10 cellular contexts compared by ENCODE assay signal in the genomic region with DNA sequence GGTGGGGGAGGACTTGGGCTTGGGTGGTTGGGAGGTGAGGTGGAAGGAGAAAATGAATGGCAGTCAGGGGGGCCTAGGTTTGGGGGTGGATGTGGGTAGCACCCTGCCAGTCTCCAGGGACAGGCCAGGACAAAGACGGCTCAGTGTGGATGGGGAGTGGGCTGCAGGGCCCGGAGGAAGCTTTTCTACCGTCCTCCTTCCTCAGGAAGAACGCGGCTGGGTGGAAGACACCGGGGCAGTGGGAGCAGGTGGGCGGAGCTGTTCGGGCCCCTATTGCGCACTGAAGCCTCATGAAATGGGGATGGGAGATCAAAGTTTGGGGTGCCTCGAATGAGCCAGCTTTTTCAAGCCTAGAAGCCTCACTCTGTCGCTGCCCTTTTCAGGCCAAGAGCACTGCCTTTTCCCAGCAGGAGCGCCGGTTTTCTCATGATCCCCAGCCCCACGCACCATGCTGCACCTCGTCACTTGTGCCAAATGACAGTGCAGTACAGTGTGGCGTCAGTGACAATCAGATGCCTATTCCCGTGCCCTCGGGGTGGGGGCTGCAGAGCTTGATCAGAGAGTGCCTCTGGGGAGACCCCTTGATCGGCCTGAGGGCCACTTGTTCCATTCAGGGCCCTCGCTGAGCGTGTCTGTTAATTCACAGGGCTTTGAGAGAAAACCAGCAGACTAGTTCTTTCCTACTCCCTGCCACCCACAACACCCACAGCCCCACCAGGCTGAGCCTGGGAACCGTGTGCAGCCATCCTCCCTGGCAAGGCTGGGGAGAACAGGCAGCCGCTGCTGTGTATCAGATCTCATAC. TPM values are rescaled to one million over a fixed set of nuclear protein-coding genes. Genes with fewer than 3 reads are reported as not detected.
DNase-seq lines count a peak whose midpoint lies in the region; ATAC-seq and FAIRE-seq lines count a peak whose summit lies in the region.
"Had no signal": no experiment of that assay in that cellular context is flagged by ENCODE, and none has a peak within 500 bp of the region (broad histone marks: within the 10 kb centered on the region; RNA-seq: fewer than 3 reads in every experiment).

No MANE protein-coding gene starts in this region.

- DNase-seq in activated CD4-positive, alpha-beta T cell treated with anti-CD3 and anti-CD28 coated beads for 36 hours: peak; percentile 81
- no peak for DNase-seq in activated CD4-positive, alpha-beta T cell treated with anti-CD3 and anti-CD28 coated beads for 1 hour
- peak; percentile 68 for DNase-seq in activated naive CD4-positive, alpha-beta T cell treated with anti-CD3 and anti-CD28 coated beads, Interleukin-2, amount 50 U/mL, for 16 hours
- DNase-seq in small intestine: peak; percentile 45
- no peak for DNase-seq in NCI-H1417 treated with DMSO at 0.1 percent for 48 hours (lab: John Stamatoyannopoulos, UW)
- no peak for DNase-seq in Kasumi-1 (lab: John Stamatoyannopoulos, UW)
- DNase-seq in D341Med (ENCODE audit: low spot score): no peak

- H3K27ac Mint-ChIP-seq in activated CD4-positive, alpha-beta T cell treated with anti-CD3 and anti-CD28 coated beads for 36 hours: peak overlapping the region; percentile 87

- POLR2A ChIA-PET in activated CD4-positive, alpha-beta T cell treated with anti-CD3 and anti-CD28 coated beads for 36 hours (lab: Charles Lee): interaction anchor here (0.7 to 3.7 kb wide), 4 partner anchors 9 to 254 kb away, joined by 4 to 24 read pairs (median 14); partner anchors contain the start of gene SLC1A5

- no peaks in the 10 kb centered on the region for H3K27me3 Mint-ChIP-seq in activated CD4-positive, alpha-beta T cell treated with anti-CD3 and anti-CD28 coated beads for 36 hours

- H3K4me1 ChIP-seq in iPS-15b (ENCODE audit: control insufficient read depth, insufficient read depth, low read length) (peaks cover 3% of the 10 kb centered on the region), small intestine (ENCODE audit: control insufficient read depth in 2 of 2, insufficient read depth in 1 of 2, low read depth in 1 of 2, low read length in 1 of 2) (peaks cover 3 to 4% of the 10 kb centered on the region in 2 donors)

- H3K27me3 ChIP-seq in iPS-15b (ENCODE audit: control insufficient read depth, insufficient read depth, low read length) (no peaks in the 10 kb centered on the region), small intestine (ENCODE audit: control insufficient read depth in 2 of 2, insufficient read depth in 2 of 2, low read length in 2 of 2) (no peaks in the 10 kb centered on the region)

- intact Hi-C loops in activated CD4-positive, alpha-beta T cell treated with anti-CD3 and anti-CD28 coated beads for 36 hours (cut with DNase I, micrococcal nuclease): loop anchor here (1.0 to 10.0 kb wide), 5 partner anchors 9 to 1848 kb away; no protein-coding TSS in a partner anchor

- H3K4me1 Mint-ChIP-seq in activated CD4-positive, alpha-beta T cell treated with anti-CD3 and anti-CD28 coated beads for 36 hours: peaks cover 35% of the 10 kb centered on the region

- peak; percentile 39 for ATAC-seq in activated CD4-positive, alpha-beta T cell treated with anti-CD3 and anti-CD28 coated beads for 36 hours

- CTCF ChIA-PET in activated CD4-positive, alpha-beta T cell treated with anti-CD3 and anti-CD28 coated beads for 36 hours (lab: Charles Lee): interaction anchor here (0.6 to 4.0 kb wide), 6 partner anchors 11 to 86 kb away, joined by 3 to 65 read pairs (median 4); partner anchors contain the start of gene DACT3

- H3K9ac ChIP-seq in iPS-15b (ENCODE audit: low read depth, low read length): no peak overlapping the region

- H3K27ac ChIP-seq in small intestine (ENCODE audit: low read depth in 1 of 2, low read length in 1 of 2): peak overlapping the region; percentile 93 to 97

- peak overlapping the region; percentile 82 for H3K4me3 ChIP-seq in iPS-15b (ENCODE audit: low read depth, low read length)
- peak overlapping the region; percentile 96 to 98 for H3K4me3 ChIP-seq in small intestine (ENCODE audit: low read depth in 1 of 2, low read length in 2 of 2)

- H3K9me3 ChIP-seq in iPS-15b (ENCODE audit: control insufficient read depth, insufficient read depth, low read length) (no peaks in the 10 kb centered on the region), small intestine (ENCODE audit: control insufficient read depth, low read depth) (no peaks in the 10 kb centered on the region)

- peak overlapping the region; percentile 84 for H3K4me3 Mint-ChIP-seq in activated CD4-positive, alpha-beta T cell treated with anti-CD3 and anti-CD28 coated beads for 36 hours

- peaks cover 31% of the 10 kb centered on the region for H3K36me3 ChIP-seq in iPS-15b (ENCODE audit: control insufficient read depth, insufficient read depth, low read length)
- peaks cover 0 to 13% of the 10 kb centered on the region in 2 donors for H3K36me3 ChIP-seq in small intestine (ENCODE audit: control insufficient read depth in 2 of 2, insufficient read depth in 2 of 2, low read length in 2 of 2)

- no peak for FAIRE-seq in small intestine (lab: Jason Lieb, UNC)
- FAIRE-seq: colon had no signal

- H3K36me3 Mint-ChIP-seq in activated CD4-positive, alpha-beta T cell treated with anti-CD3 and anti-CD28 coated beads for 36 hours (ENCODE audit: low read depth): peaks cover 39% of the 10 kb centered on the region

- peaks cover 9% of the 10 kb centered on the region for H3K9me3 Mint-ChIP-seq in activated CD4-positive, alpha-beta T cell treated with anti-CD3 and anti-CD28 coated beads for 36 hours (ENCODE audit: low read depth)

- WGBS in small intestine, 3 donors: 3 to 9% (median 5%) methylated on average over 22 to 23 of the region's 23 CpGs

RNA-seq across cellular contexts. Expression of gene CALM3, which starts 1.5 kb away (rescaled TPM):
- total RNA-seq in activated CD4-positive, alpha-beta T cell treated with anti-CD3 and anti-CD28 coated beads for 36 hours: 100 to 1,000 TPM; 493 to 631 TPM
- polyA plus RNA-seq in small intestine: 100 to 1,000 TPM; 189 to 356 (median 240) TPM

RNA-seq across cellular contexts. Expression of gene PTGIR, which starts 22.3 kb away (rescaled TPM):
- 10 to 100 TPM; 40.1 to 41.0 TPM for total RNA-seq in activated CD4-positive, alpha-beta T cell treated with anti-CD3 and anti-CD28 coated beads for 36 hours
- 1 to 10 TPM in 1 of 3 donors, under 1 TPM in 1, not detected in 1; 0.45 to 3.4 TPM for polyA plus RNA-seq in small intestine

RNA-seq across cellular contexts. Expression of gene GNG8, which starts 33.4 kb away (rescaled TPM):
- 10 to 100 TPM; 13.8 to 17.4 TPM for total RNA-seq in activated CD4-positive, alpha-beta T cell treated with anti-CD3 and anti-CD28 coated beads for 36 hours
- not detected for polyA plus RNA-seq in small intestine
- total RNA-seq: Daoy had no signal

RNA-seq across cellular contexts. Expression of gene DACT3, which starts 58.4 kb away (rescaled TPM):
- total RNA-seq in activated CD4-positive, alpha-beta T cell treated with anti-CD3 and anti-CD28 coated beads for 36 hours: 1 to 10 TPM; 2.9 to 3.1 TPM
- 1 to 10 TPM in 2 of 3 donors, not detected in 1; 2.2 to 5.3 TPM for polyA plus RNA-seq in small intestine

Comparison
In these comparisons a context has a peak if more than half of its experiments do, and no peak if none do; other contexts are left out.
1. DNase-seq: peak in activated CD4-positive, alpha-beta T cell treated with anti-CD3 and anti-CD28 coated beads for 36 hours (single experiment), activated naive CD4-positive, alpha-beta T cell treated with anti-CD3 and anti-CD28 coated beads, Interleukin-2, amount 50 U/mL, for 16 hours (single experiment) and small intestine (single experiment); none in activated CD4-positive, alpha-beta T cell treated with anti-CD3 and anti-CD28 coated beads for 1 hour (single experiment), NCI-H1417 treated with DMSO at 0.1 percent for 48 hours (single experiment), Kasumi-1 (0 of 2) and D341Med (single experiment).